In the genomic region with DNA sequence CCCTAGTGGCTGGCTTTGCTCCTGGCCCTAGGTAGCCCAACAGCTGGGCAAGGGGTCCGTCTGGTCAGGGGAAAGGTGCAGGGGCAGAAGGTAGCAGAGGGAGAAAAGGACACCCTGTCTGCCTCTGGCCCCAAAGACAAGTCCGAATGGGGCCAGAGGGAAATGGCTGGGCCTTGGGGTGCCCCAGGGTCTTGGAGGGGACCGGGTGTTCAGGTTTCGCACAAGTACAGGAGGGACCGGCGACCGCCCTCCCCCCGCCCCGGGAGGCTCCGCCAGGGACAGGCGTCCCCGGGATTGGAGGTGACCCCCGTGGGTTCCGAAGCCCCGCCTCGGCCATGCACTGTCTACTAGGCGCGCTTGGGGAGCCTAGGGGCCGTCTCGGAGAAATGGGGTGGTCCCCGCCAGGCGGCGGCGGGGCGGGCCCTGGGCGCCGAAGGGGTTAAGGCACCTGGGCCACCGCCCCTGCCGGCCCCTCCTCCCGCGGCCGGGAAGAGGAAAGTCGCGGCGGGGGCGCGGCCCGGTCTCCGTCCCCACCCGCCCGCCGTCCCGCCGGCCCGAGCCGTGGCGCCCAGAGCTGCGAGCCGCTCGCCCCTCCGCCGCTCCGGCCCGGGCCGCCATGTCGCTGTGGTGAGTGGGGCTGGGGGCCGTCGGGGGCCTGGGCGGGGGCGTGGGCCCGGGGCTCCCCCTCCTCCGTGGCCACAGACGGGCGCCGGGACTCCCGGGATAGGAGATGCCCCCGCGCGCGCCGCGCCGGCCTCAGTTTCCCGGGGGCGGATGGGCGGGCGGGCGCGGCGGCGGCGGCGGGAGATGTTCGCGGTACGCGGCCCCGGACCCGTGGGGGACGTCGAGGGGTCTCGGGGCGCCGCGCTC, we compare ENCODE assay signal across 9 cellular contexts. TPM values are rescaled to one million over a fixed set of nuclear protein-coding genes. Genes with fewer than 3 reads are reported as not detected.
DNase-seq lines count a peak whose midpoint lies in the region; ATAC-seq lines count a peak whose summit lies in the region.
"Had no signal": no experiment of that assay in that cellular context is flagged by ENCODE, and none has a peak within 500 bp of the region (broad histone marks: within the 10 kb centered on the region; RNA-seq: fewer than 3 reads in every experiment).

A gene with protein sequence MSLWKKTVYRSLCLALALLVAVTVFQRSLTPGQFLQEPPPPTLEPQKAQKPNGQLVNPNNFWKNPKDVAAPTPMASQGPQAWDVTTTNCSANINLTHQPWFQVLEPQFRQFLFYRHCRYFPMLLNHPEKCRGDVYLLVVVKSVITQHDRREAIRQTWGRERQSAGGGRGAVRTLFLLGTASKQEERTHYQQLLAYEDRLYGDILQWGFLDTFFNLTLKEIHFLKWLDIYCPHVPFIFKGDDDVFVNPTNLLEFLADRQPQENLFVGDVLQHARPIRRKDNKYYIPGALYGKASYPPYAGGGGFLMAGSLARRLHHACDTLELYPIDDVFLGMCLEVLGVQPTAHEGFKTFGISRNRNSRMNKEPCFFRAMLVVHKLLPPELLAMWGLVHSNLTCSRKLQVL (plus strand): TSS at position 523 of the 870 bp plus-strand sequence. CDS start 94 bp downstream, at position 617.

- no peak within 1 kb of the TSS for H3K27ac ChIP-seq in iPS DF 6.9 (ENCODE audit: low read length)
- H3K27ac ChIP-seq: 22Rv1 had no signal

- H3K4me1 ChIP-seq in iPS DF 6.9 (ENCODE audit: control insufficient read depth, insufficient read depth, low read length) = peaks cover 8% of the 10 kb centered on the region

- CTCF ChIA-PET in T-cell (lab: Charles Lee) = no interaction called here

- H3K4me3 ChIP-seq in iPS DF 6.9 (ENCODE audit: low read length) = peak within 1 kb of the TSS; percentile 50; the same call in 1 of the 2 replicates

- DNase-seq in DMS 273 (lab: John Stamatoyannopoulos, UW; ENCODE audit: unreplicated experiment) = peak; percentile 37
- no peak for DNase-seq in DMS 273 treated with DMSO at 0.1 percent for 48 hours (lab: John Stamatoyannopoulos, UW)
- no peak for DNase-seq in T-cell
- no peak for DNase-seq in iPS DF 6.9 (ENCODE audit: low read depth, low spot score)
- no peak for DNase-seq in stimulated activated CD4-positive, alpha-beta T cell treated with anti-CD3 and anti-CD28 coated beads, Interleukin-2, amount 100 ng/mL, for 24 hours
- no peak for DNase-seq in kidney tubule cell (ENCODE audit: low spot score)

- peak within 1 kb of the TSS; percentile 22 to 71 for H3K27ac Mint-ChIP-seq in T-cell
- H3K27ac Mint-ChIP-seq in stimulated activated naive CD8-positive, alpha-beta T cell treated with anti-CD3 and anti-CD28 coated beads, Interleukin-15, Interleukin-2, amounts not matched to agents 100 ng/mL and 50 ng/mL, for 24 hours = peak within 1 kb of the TSS; percentile 33

- H3K27me3 ChIP-seq in iPS DF 6.9 (ENCODE audit: control insufficient read depth, insufficient read depth, low read length) = no peaks in the 10 kb centered on the region

- POLR2A ChIA-PET in T-cell (lab: Charles Lee) = no interaction called here

- no peaks in the 10 kb centered on the region for H3K36me3 Mint-ChIP-seq in T-cell
- no peaks in the 10 kb centered on the region for H3K36me3 Mint-ChIP-seq in stimulated activated naive CD8-positive, alpha-beta T cell treated with anti-CD3 and anti-CD28 coated beads, Interleukin-15, Interleukin-2, amounts not matched to agents 100 ng/mL and 50 ng/mL, for 24 hours (ENCODE audit: low read depth)

- ATAC-seq in T-cell (replicated peaks in 1 of 4) = no peak
- no peak for ATAC-seq in HG03457 (IDR thresholded peaks at IDR 0.05; ENCODE audit: unreplicated experiment)

- peaks cover 12 to 33% (median 15%) of the 10 kb centered on the region in 3 donors for H3K4me1 Mint-ChIP-seq in T-cell
- peaks cover 48% of the 10 kb centered on the region for H3K4me1 Mint-ChIP-seq in stimulated activated naive CD8-positive, alpha-beta T cell treated with anti-CD3 and anti-CD28 coated beads, Interleukin-15, Interleukin-2, amounts not matched to agents 100 ng/mL and 50 ng/mL, for 24 hours (ENCODE audit: low read depth)

- no CpG with 5 or more reads among the region's 95 CpGs for WGBS in iPS DF 6.9 (ENCODE audit: insufficient coverage, insufficient read length)

- peaks cover 18% of the 10 kb centered on the region; the same call in 1 of the 2 replicates for H3K36me3 ChIP-seq in iPS DF 6.9 (ENCODE audit: control insufficient read depth, insufficient read depth, low read length)

- peak within 1 kb of the TSS; percentile 50 to 75 (median 65) for H3K4me3 Mint-ChIP-seq in T-cell
- peak within 1 kb of the TSS; percentile 84 for H3K4me3 Mint-ChIP-seq in stimulated activated naive CD8-positive, alpha-beta T cell treated with anti-CD3 and anti-CD28 coated beads, Interleukin-15, Interleukin-2, amounts not matched to agents 100 ng/mL and 50 ng/mL, for 24 hours

- H3K9me3 Mint-ChIP-seq in T-cell = no peaks in the 10 kb centered on the region
- H3K9me3 Mint-ChIP-seq in stimulated activated naive CD8-positive, alpha-beta T cell treated with anti-CD3 and anti-CD28 coated beads, Interleukin-15, Interleukin-2, amounts not matched to agents 100 ng/mL and 50 ng/mL, for 24 hours = no peaks in the 10 kb centered on the region

- H3K9me3 ChIP-seq in iPS DF 6.9 (ENCODE audit: control insufficient read depth, insufficient read depth, low read length) = no peaks in the 10 kb centered on the region

- H3K27me3 Mint-ChIP-seq in T-cell = peaks cover 41 to 53% of the 10 kb centered on the region in 2 donors
- H3K27me3 Mint-ChIP-seq in stimulated activated naive CD8-positive, alpha-beta T cell treated with anti-CD3 and anti-CD28 coated beads, Interleukin-15, Interleukin-2, amounts not matched to agents 100 ng/mL and 50 ng/mL, for 24 hours = peaks cover 19% of the 10 kb centered on the region

RNA-seq across cellular contexts. Expression of the gene that starts here (rescaled TPM):
- total RNA-seq in T-cell = 1 to 10 TPM in 1 of 5 donors, under 1 TPM in 4; 0.30 to 2.0 (median 0.68) TPM
